In the genomic region with DNA sequence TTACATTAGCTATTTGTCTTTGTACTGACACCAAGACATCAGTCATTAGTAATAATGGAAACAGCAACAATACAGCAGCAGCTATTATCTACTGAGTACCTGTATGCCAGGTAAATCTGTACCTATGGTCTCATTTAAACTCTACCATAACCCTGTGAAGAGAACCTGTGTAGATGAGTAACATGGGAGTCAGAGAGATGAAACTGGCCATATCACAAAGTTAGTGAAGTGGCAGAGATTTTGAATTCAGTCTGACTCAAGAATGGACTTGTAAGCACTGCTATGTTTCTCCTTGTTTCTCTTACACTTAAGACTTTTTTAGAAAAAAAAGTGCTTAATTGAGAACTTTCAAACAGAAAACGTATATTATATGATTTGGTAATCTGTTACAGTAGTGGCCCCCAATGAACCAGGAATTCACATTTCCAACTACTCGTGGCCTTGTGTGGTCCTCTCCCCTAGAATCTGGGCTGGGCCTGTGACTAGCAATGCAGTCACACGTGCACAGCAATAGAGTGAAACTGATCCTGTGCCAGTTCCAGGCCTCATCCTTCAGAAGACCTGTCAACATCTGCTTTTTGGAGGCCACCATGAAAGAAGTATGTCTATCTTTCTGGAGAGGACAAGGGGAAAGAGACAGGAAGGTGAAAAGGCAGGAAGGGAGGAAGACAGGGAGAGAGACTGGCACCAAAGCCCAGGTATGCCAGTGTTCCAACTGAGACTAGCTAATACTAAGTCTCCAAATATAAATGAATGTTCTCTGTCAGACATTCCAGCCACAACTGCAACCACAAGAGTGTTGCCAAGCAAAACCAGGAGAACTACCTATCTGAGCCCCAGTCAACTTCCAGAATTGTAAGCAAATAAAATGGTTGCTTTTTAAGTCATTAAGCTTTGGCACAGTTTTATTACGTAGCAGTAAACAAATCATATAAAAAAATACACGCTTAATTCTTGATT, we compare ENCODE assay signal across 9 cellular contexts. TPM values are rescaled to one million over a fixed set of nuclear protein-coding genes. Genes with fewer than 3 reads are reported as not detected.
A peak's percentile ranks its signal among the peaks of the same experiment; 100 is the strongest.
DNase-seq lines count a peak whose midpoint lies in the region; ATAC-seq and TF ChIP-seq lines count a peak whose summit lies in the region.
"Had no signal": no experiment of that assay in that cellular context is flagged by ENCODE, and none has a peak within 500 bp of the region (broad histone marks: within the 10 kb centered on the region; RNA-seq: fewer than 3 reads in every experiment).

No MANE protein-coding gene starts in this region.

- intact Hi-C loops in CD14-positive monocyte (cut with micrococcal nuclease) = no loop called here

- H4K20me1 ChIP-seq in KMS-11 (ENCODE audit: insufficient read depth) = no peaks in the 10 kb centered on the region

- peak overlapping the region; percentile 3; the same call in 1 of the 2 replicates for H3K4me2 ChIP-seq in KMS-11

- H3K9me3 Mint-ChIP-seq in CD14-positive monocyte = no peaks in the 10 kb centered on the region
- H3K9me3 Mint-ChIP-seq in activated naive CD8-positive, alpha-beta T cell treated with anti-CD3 and anti-CD28 coated beads, Interleukin-2, amount 10 ng/mL, durations not matched to agents 7 days and 5 days = no peaks in the 10 kb centered on the region

- TF ChIP-seq CTCF in CD14-positive monocyte (IDR thresholded peaks at IDR 0.05) (no peak), KMS-11 (conservative IDR thresholded peaks at IDR 0.05; ENCODE audit: low read depth, low read length) (no peak), gastroesophageal sphincter (IDR thresholded peaks at IDR 0.05) (no peak)

- whole genome bisulfite sequencing in gastroesophageal sphincter (ENCODE audit: low coverage in 1 of 2), 2 donors = 55 to 73% methylated on average over 4 to 5 of the region's 5 CpGs

- POLR2A ChIA-PET in activated naive CD8-positive, alpha-beta T cell treated with anti-CD3 and anti-CD28 coated beads, Interleukin-2, amount 10 ng/mL, durations not matched to agents 7 days and 5 days (lab: Charles Lee) = interaction anchor here (11.2 kb wide), 1 partner anchor 10 kb away, joined by 322 read pairs; a partner anchor contains a TSS

- DNase-seq in CD14-positive monocyte (ENCODE audit: low spot score) = no peak
- DNase-seq in activated naive CD8-positive, alpha-beta T cell treated with anti-CD3 and anti-CD28 coated beads, Interleukin-2, amount 10 ng/mL, durations not matched to agents 7 days and 5 days = no peak
- DNase-seq in medulla oblongata (ENCODE audit: extremely low spot score) = peak; percentile 20
- DNase-seq in ecto neural progenitor cell (ENCODE audit: low spot score) = no peak
- no peak for DNase-seq in NCI-H2196 (lab: John Stamatoyannopoulos, UW; ENCODE audit: unreplicated experiment)
- DNase-seq in germinal center (ENCODE audit: low spot score) = no peak
- DNase-seq: NK-92 treated with Interleukin-12 subunit alpha and Interleukin-12 subunit beta, amount 100 ng/mL, for 24 hours had no signal

- H3K9ac ChIP-seq in KMS-11 = no peak overlapping the region

- peaks cover 73% of the 10 kb centered on the region for H3K4me1 Mint-ChIP-seq in CD14-positive monocyte
- peaks cover 47% of the 10 kb centered on the region for H3K4me1 Mint-ChIP-seq in activated naive CD8-positive, alpha-beta T cell treated with anti-CD3 and anti-CD28 coated beads, Interleukin-2, amount 10 ng/mL, durations not matched to agents 7 days and 5 days

- no peak overlapping the region for H2AFZ ChIP-seq in KMS-11 (ENCODE audit: low read depth)

- TF ChIP-seq EP300 in gastroesophageal sphincter (IDR thresholded peaks at IDR 0.05) = no peak

- H3K27ac Mint-ChIP-seq in CD14-positive monocyte = peak overlapping the region in 6 of 7 donors; percentile 47 to 91 (median 81)
- H3K27ac Mint-ChIP-seq in activated naive CD8-positive, alpha-beta T cell treated with anti-CD3 and anti-CD28 coated beads, Interleukin-2, amount 10 ng/mL, durations not matched to agents 7 days and 5 days = peak overlapping the region; percentile 90

- no peak for ATAC-seq in activated naive CD8-positive, alpha-beta T cell treated with anti-CD3 and anti-CD28 coated beads, Interleukin-2, amount 10 ng/mL, durations not matched to agents 7 days and 5 days (ENCODE audit: low read depth)
- no peak for ATAC-seq in gastroesophageal sphincter

- H3K4me3 Mint-ChIP-seq in CD14-positive monocyte = no peak overlapping the region
- H3K4me3 Mint-ChIP-seq in activated naive CD8-positive, alpha-beta T cell treated with anti-CD3 and anti-CD28 coated beads, Interleukin-2, amount 10 ng/mL, durations not matched to agents 7 days and 5 days = peak overlapping the region; percentile 57

- H3K79me2 ChIP-seq in KMS-11 (ENCODE audit: insufficient read depth, low read depth) = peaks cover 17% of the 10 kb centered on the region; the same call in 1 of the 2 replicates

- H3K27me3 ChIP-seq in KMS-11 (ENCODE audit: insufficient read depth, low read depth) (no peaks in the 10 kb centered on the region), gastroesophageal sphincter (no peaks in the 10 kb centered on the region)

- H3K36me3 ChIP-seq in KMS-11 (ENCODE audit: insufficient read depth) (no peaks in the 10 kb centered on the region), gastroesophageal sphincter (peaks cover 0 to 4% of the 10 kb centered on the region in 2 donors)

- no peak overlapping the region for H3K27ac ChIP-seq in KMS-11
- no peak overlapping the region for H3K27ac ChIP-seq in gastroesophageal sphincter

- H3K4me3 ChIP-seq in KMS-11 (IDR thresholded peaks at IDR 0.05; ENCODE audit: insufficient read depth, low read depth, low read length) = no peak overlapping the region
- no peak overlapping the region for H3K4me3 ChIP-seq in gastroesophageal sphincter

- H3K27me3 Mint-ChIP-seq in CD14-positive monocyte (ENCODE audit: low read depth in 3 of 3) = no peaks in the 10 kb centered on the region
- H3K27me3 Mint-ChIP-seq in activated naive CD8-positive, alpha-beta T cell treated with anti-CD3 and anti-CD28 coated beads, Interleukin-2, amount 10 ng/mL, durations not matched to agents 7 days and 5 days = no peaks in the 10 kb centered on the region

- H3K9me3 ChIP-seq in gastroesophageal sphincter = no peaks in the 10 kb centered on the region

- H3K36me3 Mint-ChIP-seq in CD14-positive monocyte = peaks cover 7 to 40% of the 10 kb centered on the region in 2 donors
- H3K36me3 Mint-ChIP-seq in activated naive CD8-positive, alpha-beta T cell treated with anti-CD3 and anti-CD28 coated beads, Interleukin-2, amount 10 ng/mL, durations not matched to agents 7 days and 5 days = peaks cover 30% of the 10 kb centered on the region

- no peak for TF ChIP-seq POLR2A in gastroesophageal sphincter (IDR thresholded peaks at IDR 0.05)

- H3K4me1 ChIP-seq in KMS-11 (ENCODE audit: low read depth, poor library complexity, severe bottlenecking) = peaks cover 25% of the 10 kb centered on the region
- peaks cover 0 to 6% (median 0%) of the 10 kb centered on the region in 3 donors for H3K4me1 ChIP-seq in gastroesophageal sphincter

RNA-seq across cellular contexts. Expression of a gene that starts 12.0 kb away (rescaled TPM):
- polyA plus RNA-seq in CD14-positive monocyte = 10 to 100 TPM; 88.5 to 92.8 TPM
- total RNA-seq in activated naive CD8-positive, alpha-beta T cell treated with anti-CD3 and anti-CD28 coated beads, Interleukin-2, amount 10 ng/mL, durations not matched to agents 7 days and 5 days = 10 to 100 TPM; 77.2 to 79.5 TPM
- total RNA-seq in gastroesophageal sphincter = 10 to 100 TPM in 3 of 4 donors, 1 to 10 TPM in 1; 7.0 to 18.4 (median 11.4) TPM

RNA-seq across cellular contexts. Expression of a gene that starts 19.3 kb away (rescaled TPM):
- polyA plus RNA-seq in CD14-positive monocyte = under 1 TPM; 0.24 to 0.42 TPM
- total RNA-seq in activated naive CD8-positive, alpha-beta T cell treated with anti-CD3 and anti-CD28 coated beads, Interleukin-2, amount 10 ng/mL, durations not matched to agents 7 days and 5 days = 10 to 100 TPM; 25.8 to 29.7 TPM
- 1 to 10 TPM in 1 of 4 donors, under 1 TPM in 3; 0.47 to 1.7 (median 0.86) TPM for total RNA-seq in gastroesophageal sphincter

Comparison
In these comparisons a context has a peak if more than half of its experiments do, and no peak if none do; other contexts are left out.
1. RNA of a gene that starts 12.0 kb away (total RNA-seq): 77.2 to 79.5 TPM in activated naive CD8-positive, alpha-beta T cell treated with anti-CD3 and anti-CD28 coated beads, Interleukin-2, amount 10 ng/mL, durations not matched to agents 7 days and 5 days; 7.0 to 18.4 TPM in gastroesophageal sphincter; every median in the first group is over 4 times any median in the second.
2. RNA of a gene that starts 19.3 kb away (total RNA-seq): 25.8 to 29.7 TPM in activated naive CD8-positive, alpha-beta T cell treated with anti-CD3 and anti-CD28 coated beads, Interleukin-2, amount 10 ng/mL, durations not matched to agents 7 days and 5 days; 0.47 to 1.7 TPM in gastroesophageal sphincter; every median in the first group is over 4 times any median in the second.